1 cellular context compared by ENCODE assay signal in the genomic region with DNA sequence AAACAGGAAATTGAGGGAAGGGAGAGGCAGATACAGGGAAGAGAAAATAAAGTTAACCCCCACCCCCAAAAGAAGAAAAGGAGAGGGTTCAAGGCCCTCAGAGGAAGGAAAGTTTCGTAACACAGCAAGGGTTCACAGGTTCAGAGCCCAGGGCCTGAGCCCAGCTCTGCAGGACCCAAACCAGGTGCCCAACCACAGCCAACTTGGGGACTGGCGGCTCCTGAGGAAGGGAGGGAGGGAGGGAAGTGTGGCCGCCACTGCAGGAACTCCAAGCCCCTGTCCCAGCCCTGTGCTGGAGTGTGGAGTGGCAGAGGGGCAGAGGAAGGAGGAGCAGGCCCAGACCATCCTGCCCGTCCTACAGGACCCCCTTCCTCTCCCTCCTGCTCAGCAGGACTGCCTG.
TF ChIP-seq lines count a peak whose summit lies in the region.

No MANE protein-coding gene starts in this region.

TF ChIP-seq in HepG2, 621 proteins besides CTCF, POLR2A, EP300 and RAD21 (continued from another document):
- TF ChIP-seq, protein P1, sequence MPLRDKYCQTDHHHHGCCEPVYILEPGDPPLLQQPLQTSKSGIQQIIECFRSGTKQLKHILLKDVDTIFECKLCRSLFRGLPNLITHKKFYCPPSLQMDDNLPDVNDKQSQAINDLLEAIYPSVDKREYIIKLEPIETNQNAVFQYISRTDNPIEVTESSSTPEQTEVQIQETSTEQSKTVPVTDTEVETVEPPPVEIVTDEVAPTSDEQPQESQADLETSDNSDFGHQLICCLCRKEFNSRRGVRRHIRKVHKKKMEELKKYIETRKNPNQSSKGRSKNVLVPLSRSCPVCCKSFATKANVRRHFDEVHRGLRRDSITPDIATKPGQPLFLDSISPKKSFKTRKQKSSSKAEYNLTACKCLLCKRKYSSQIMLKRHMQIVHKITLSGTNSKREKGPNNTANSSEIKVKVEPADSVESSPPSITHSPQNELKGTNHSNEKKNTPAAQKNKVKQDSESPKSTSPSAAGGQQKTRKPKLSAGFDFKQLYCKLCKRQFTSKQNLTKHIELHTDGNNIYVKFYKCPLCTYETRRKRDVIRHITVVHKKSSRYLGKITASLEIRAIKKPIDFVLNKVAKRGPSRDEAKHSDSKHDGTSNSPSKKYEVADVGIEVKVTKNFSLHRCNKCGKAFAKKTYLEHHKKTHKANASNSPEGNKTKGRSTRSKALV (CRISPR knock-in tag; IDR thresholded peaks at IDR 0.05): no peak
- TF ChIP-seq XBP1 (CRISPR knock-in tag; IDR thresholded peaks at IDR 0.05): no peak
- no peak for TF ChIP-seq ZBTB2 (CRISPR knock-in tag; IDR thresholded peaks at IDR 0.05; ENCODE audit: low read depth)
- TF ChIP-seq ZNF136 (CRISPR knock-in tag; IDR thresholded peaks at IDR 0.05; ENCODE audit: low read depth): no peak
- no peak for TF ChIP-seq NCOA1 (CRISPR knock-in tag; IDR thresholded peaks at IDR 0.05)
- no peak for TF ChIP-seq CREM (IDR thresholded peaks at IDR 0.05)
- no peak for TF ChIP-seq CREM (CRISPR knock-in tag; IDR thresholded peaks at IDR 0.05)
- TF ChIP-seq, protein P2, sequence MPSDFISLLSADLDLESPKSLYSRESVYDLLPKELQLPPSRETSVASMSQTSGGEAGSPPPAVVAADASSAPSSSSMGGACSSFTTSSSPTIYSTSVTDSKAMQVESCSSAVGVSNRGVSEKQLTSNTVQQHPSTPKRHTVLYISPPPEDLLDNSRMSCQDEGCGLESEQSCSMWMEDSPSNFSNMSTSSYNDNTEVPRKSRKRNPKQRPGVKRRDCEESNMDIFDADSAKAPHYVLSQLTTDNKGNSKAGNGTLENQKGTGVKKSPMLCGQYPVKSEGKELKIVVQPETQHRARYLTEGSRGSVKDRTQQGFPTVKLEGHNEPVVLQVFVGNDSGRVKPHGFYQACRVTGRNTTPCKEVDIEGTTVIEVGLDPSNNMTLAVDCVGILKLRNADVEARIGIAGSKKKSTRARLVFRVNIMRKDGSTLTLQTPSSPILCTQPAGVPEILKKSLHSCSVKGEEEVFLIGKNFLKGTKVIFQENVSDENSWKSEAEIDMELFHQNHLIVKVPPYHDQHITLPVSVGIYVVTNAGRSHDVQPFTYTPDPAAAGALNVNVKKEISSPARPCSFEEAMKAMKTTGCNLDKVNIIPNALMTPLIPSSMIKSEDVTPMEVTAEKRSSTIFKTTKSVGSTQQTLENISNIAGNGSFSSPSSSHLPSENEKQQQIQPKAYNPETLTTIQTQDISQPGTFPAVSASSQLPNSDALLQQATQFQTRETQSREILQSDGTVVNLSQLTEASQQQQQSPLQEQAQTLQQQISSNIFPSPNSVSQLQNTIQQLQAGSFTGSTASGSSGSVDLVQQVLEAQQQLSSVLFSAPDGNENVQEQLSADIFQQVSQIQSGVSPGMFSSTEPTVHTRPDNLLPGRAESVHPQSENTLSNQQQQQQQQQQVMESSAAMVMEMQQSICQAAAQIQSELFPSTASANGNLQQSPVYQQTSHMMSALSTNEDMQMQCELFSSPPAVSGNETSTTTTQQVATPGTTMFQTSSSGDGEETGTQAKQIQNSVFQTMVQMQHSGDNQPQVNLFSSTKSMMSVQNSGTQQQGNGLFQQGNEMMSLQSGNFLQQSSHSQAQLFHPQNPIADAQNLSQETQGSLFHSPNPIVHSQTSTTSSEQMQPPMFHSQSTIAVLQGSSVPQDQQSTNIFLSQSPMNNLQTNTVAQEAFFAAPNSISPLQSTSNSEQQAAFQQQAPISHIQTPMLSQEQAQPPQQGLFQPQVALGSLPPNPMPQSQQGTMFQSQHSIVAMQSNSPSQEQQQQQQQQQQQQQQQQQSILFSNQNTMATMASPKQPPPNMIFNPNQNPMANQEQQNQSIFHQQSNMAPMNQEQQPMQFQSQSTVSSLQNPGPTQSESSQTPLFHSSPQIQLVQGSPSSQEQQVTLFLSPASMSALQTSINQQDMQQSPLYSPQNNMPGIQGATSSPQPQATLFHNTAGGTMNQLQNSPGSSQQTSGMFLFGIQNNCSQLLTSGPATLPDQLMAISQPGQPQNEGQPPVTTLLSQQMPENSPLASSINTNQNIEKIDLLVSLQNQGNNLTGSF (CRISPR knock-in tag; IDR thresholded peaks at IDR 0.05): no peak
- no peak for TF ChIP-seq PRMT3 (CRISPR knock-in tag; IDR thresholded peaks at IDR 0.05; ENCODE audit: borderline replicate concordance, low read depth)
- TF ChIP-seq, protein P3, sequence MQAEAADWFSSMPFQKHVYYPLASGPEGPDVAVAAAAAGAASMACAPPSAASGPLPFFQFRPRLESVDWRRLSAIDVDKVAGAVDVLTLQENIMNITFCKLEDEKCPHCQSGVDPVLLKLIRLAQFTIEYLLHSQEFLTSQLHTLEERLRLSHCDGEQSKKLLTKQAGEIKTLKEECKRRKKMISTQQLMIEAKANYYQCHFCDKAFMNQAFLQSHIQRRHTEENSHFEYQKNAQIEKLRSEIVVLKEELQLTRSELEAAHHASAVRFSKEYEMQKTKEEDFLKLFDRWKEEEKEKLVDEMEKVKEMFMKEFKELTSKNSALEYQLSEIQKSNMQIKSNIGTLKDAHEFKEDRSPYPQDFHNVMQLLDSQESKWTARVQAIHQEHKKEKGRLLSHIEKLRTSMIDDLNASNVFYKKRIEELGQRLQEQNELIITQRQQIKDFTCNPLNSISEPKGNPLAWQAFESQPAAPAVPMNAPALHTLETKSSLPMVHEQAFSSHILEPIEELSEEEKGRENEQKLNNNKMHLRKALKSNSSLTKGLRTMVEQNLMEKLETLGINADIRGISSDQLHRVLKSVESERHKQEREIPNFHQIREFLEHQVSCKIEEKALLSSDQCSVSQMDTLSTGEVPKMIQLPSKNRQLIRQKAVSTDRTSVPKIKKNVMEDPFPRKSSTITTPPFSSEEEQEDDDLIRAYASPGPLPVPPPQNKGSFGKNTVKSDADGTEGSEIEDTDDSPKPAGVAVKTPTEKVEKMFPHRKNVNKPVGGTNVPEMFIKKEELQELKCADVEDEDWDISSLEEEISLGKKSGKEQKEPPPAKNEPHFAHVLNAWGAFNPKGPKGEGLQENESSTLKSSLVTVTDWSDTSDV (CRISPR knock-in tag; IDR thresholded peaks at IDR 0.05): no peak
- TF ChIP-seq MIER2 (CRISPR knock-in tag; IDR thresholded peaks at IDR 0.05): no peak
